ENCODE assay signal across 28 cellular contexts in genomic region chr10:36042135-36042534, GRCh38.
DNase-seq lines count a peak whose midpoint lies in the region; ATAC-seq, FAIRE-seq and TF ChIP-seq lines count a peak whose summit lies in the region.
"Had no signal": no experiment of that assay in that cellular context is flagged by ENCODE, and none has a peak within 500 bp of the region (broad histone marks: within the 10 kb centered on the region; RNA-seq: fewer than 3 reads in every experiment).

No MANE protein-coding gene starts in this region.

- FAIRE-seq in HTR-8/SVneo (lab: Jason Lieb, UNC): peak; percentile 33
- FAIRE-seq: GM12892 had no signal

- H3K36me3 Mint-ChIP-seq in chondrocyte (ENCODE audit: low read depth): no peaks in the 10 kb centered on the region
- H3K36me3 Mint-ChIP-seq in T-helper 17 cell (ENCODE audit: low read depth): no peaks in the 10 kb centered on the region
- no peaks in the 10 kb centered on the region for H3K36me3 Mint-ChIP-seq in immature natural killer cell
- H3K36me3 Mint-ChIP-seq: CD14-positive monocyte; CD8-positive, alpha-beta memory T cell had no signal

- H3K4me3 Mint-ChIP-seq in chondrocyte (ENCODE audit: unreplicated experiment): no peak overlapping the region
- H3K4me3 Mint-ChIP-seq in T-helper 17 cell: no peak overlapping the region
- no peak overlapping the region for H3K4me3 Mint-ChIP-seq in immature natural killer cell
- H3K4me3 Mint-ChIP-seq: B cell; CD14-positive monocyte; CD8-positive, alpha-beta memory T cell had no signal

- H3K9me3 Mint-ChIP-seq in chondrocyte (ENCODE audit: low read depth) (peaks cover 9% of the 10 kb centered on the region), immature natural killer cell (peaks cover 0 to 9% (median 0%) of the 10 kb centered on the region in 6 donors)

- no peak overlapping the region for H3K4me3 ChIP-seq in fibroblast of villous mesenchyme (ENCODE audit: low read depth, low read length)
- H3K4me3 ChIP-seq: Peyer's patch, SK-N-MC had no signal

- TF ChIP-seq CTCF in C4-2B (conservative IDR thresholded peaks at IDR 0.05) (peak; percentile 10; the same call in 1 of the 2 replicates), chondrocyte (IDR thresholded peaks at IDR 0.05) (peak; percentile 12), fibroblast of villous mesenchyme (IDR thresholded peaks at IDR 0.05; ENCODE audit: insufficient read depth, low read depth, low read length) (peak; percentile 16)

- H3K27ac Mint-ChIP-seq in chondrocyte (ENCODE audit: unreplicated experiment): no peak overlapping the region
- no peak overlapping the region for H3K27ac Mint-ChIP-seq in T-helper 17 cell
- H3K27ac Mint-ChIP-seq in immature natural killer cell: no peak overlapping the region
- H3K27ac Mint-ChIP-seq: B cell; CD14-positive monocyte; CD8-positive, alpha-beta memory T cell had no signal

- ATAC-seq in T-helper 17 cell (no peak), HG02610 (IDR thresholded peaks at IDR 0.05; ENCODE audit: unreplicated experiment) (no peak)

- H3K27me3 Mint-ChIP-seq in chondrocyte (ENCODE audit: low read depth) (no peaks in the 10 kb centered on the region), T-helper 17 cell (no peaks in the 10 kb centered on the region), immature natural killer cell (ENCODE audit: low read depth in 3 of 3) (peaks cover 0 to 3% (median 0%) of the 10 kb centered on the region in 3 donors)
- H3K27me3 Mint-ChIP-seq: B cell; CD8-positive, alpha-beta memory T cell had no signal

- H3K4me1 Mint-ChIP-seq in chondrocyte (ENCODE audit: low read depth) (peaks cover 23% of the 10 kb centered on the region), T-helper 17 cell (no peaks in the 10 kb centered on the region), immature natural killer cell (no peaks in the 10 kb centered on the region)
- H3K4me1 Mint-ChIP-seq: B cell; CD14-positive monocyte; CD8-positive, alpha-beta memory T cell had no signal

- DNase-seq in HTR-8/SVneo (ENCODE audit: insufficient read length, low spot score) (no peak), chondrocyte (ENCODE audit: low spot score) (no peak), fibroblast of villous mesenchyme (ENCODE audit: low read depth) (peak; percentile 6), NAMALWA (ENCODE audit: low spot score) (no peak), T-helper 17 cell (no peak), immature natural killer cell (no peak)
- DNase-seq: Calu3; CD8-positive, alpha-beta memory T cell; DMS79 treated with DMSO at 0.1 percent for 48 hours; GF-D8; HCEC 1CT; NCI-H1092; NCI-H1417 treated with DMSO at 0.1 percent for 48 hours; NCI-H1694 treated with DMSO at 0.1 percent for 48 hours; NCI-H2081; NCI-H2171; NCI-H226; NCI-H510A; NCI-H69; Peyer's patch; SHP77 treated with DMSO at 0.1 percent for 48 hours had no signal

- no peak overlapping the region for H3K27ac ChIP-seq in C4-2B
- H3K27ac ChIP-seq: 22Rv1, Peyer's patch, SK-N-MC had no signal

- H3K9me3 ChIP-seq in T-helper 17 cell (ENCODE audit: control insufficient read depth, low read length, poor library complexity, severe bottlenecking): no peaks in the 10 kb centered on the region
- H3K9me3 ChIP-seq: Peyer's patch had no signal
